8 cellular contexts compared by ENCODE assay signal in the genomic region with DNA sequence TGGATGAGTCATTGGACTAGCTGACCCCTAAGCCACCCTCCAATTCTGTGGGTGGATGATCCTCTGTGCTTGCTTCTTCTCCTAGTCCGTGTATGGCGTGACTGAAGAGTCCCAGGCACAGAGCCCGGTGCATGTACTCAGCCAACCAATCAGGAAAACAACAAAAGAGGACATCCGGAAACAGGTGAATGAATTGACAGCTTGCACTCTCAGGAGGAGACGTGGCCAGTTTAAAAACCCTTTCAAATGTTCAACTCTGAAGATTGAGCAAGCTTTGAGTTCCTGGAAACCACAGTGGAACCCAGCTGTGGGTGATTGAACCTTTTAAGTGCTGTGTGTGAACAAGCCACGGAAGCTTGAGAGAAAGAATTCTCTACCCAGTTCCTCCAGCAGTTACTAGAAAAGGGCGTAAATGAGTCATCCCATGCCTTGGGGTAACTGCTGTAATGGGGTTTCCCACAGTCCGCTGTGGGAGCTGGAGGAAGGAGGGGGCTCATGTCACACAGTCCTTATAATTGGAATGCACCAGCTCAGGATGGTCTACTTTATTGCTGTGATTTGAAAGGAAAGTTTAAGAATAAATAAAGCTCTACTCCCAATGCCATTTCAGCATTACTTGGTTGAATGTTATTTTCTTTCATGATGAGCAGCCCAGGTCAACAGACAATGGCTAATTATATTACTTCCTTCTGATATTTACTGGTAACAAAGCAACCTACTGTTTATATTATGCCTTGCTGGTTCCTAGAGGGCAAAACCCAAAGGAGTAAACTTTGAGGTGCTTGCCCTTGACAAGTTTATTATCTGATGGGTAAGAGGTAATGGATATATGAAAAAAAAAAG.
DNase-seq lines count a peak whose midpoint lies in the region; ATAC-seq, FAIRE-seq and TF ChIP-seq lines count a peak whose summit lies in the region.

No MANE protein-coding gene starts in this region.

- H3K9me1 ChIP-seq in keratinocyte (ENCODE audit: control insufficient read depth, extremely low read depth, insufficient read depth, low read length), result no peaks in the 10 kb centered on the region

- TF ChIP-seq CTCF in keratinocyte (optimal IDR thresholded peaks at IDR 0.05 in 1 of 3, IDR thresholded peaks at IDR 0.05 in 1 of 3, conservative IDR thresholded peaks at IDR 0.05 in 1 of 3; ENCODE audit: extremely low read depth in 1 of 3, insufficient read depth in 2 of 3, low read length in 3 of 3), result no peak
- TF ChIP-seq CTCF in SK-N-SH (IDR thresholded peaks at IDR 0.05), result no peak

- no peak overlapping the region for H2AFZ ChIP-seq in keratinocyte (ENCODE audit: control insufficient read depth, low read length)
- H2AFZ ChIP-seq in SK-N-SH (ENCODE audit: low read depth), result no peak overlapping the region

- H3K9me3 ChIP-seq in keratinocyte (ENCODE audit: control insufficient read depth, low read depth, low read length) (no peaks in the 10 kb centered on the region), SK-N-SH (no peaks in the 10 kb centered on the region)

- H3K4me1 ChIP-seq in keratinocyte (ENCODE audit: control insufficient read depth, extremely low read depth, insufficient read depth, low read length) (peaks cover 8% of the 10 kb centered on the region), SK-N-SH (ENCODE audit: control insufficient read depth in 1 of 2, insufficient read depth in 2 of 2, low read depth in 1 of 2, low read length in 1 of 2) (no peaks in the 10 kb centered on the region)

- H3K9ac ChIP-seq in keratinocyte (ENCODE audit: control insufficient read depth, extremely low read depth, insufficient read depth, low read length) (no peak overlapping the region), SK-N-SH (no peak overlapping the region)

- CTCF ChIA-PET in SK-N-SH (lab: Yijun Ruan, JAX), result no interaction called here

- ATAC-seq in GM18868 (IDR thresholded peaks at IDR 0.05; ENCODE audit: unreplicated experiment) (peak; percentile 89), HG02943 (IDR thresholded peaks at IDR 0.05; ENCODE audit: low read depth, unreplicated experiment) (peak; percentile 78)

- H3K4me2 ChIP-seq in keratinocyte (ENCODE audit: control insufficient read depth, extremely low read depth, insufficient read depth, low read depth, low read length), result peak overlapping the region; percentile 12
- H3K4me2 ChIP-seq in SK-N-SH, result no peak overlapping the region

- POLR2A ChIA-PET in SK-N-SH (lab: Yijun Ruan, JAX), result no interaction called here

- 33% methylated on average over 8 of the region's 8 CpGs for WGBS in SK-N-SH (ENCODE audit: low lambda C conversion rate)

- H3K4me3 ChIP-seq in keratinocyte (ENCODE audit: control insufficient read depth in 2 of 3, extremely low read depth in 1 of 3, insufficient read depth in 2 of 3, low read depth in 1 of 3, low read length in 3 of 3), result no peak overlapping the region
- H3K4me3 ChIP-seq in SK-N-SH (ENCODE audit: low read depth in 2 of 2, low read length in 1 of 2), result no peak overlapping the region

- H3K79me2 ChIP-seq in keratinocyte (ENCODE audit: control insufficient read depth, insufficient read depth, low read length) (no peaks in the 10 kb centered on the region), SK-N-SH (ENCODE audit: insufficient read depth) (no peaks in the 10 kb centered on the region)

- H3K27ac ChIP-seq in keratinocyte (ENCODE audit: control insufficient read depth, insufficient read depth, low read length) (no peak overlapping the region), SK-N-SH (ENCODE audit: low read depth in 2 of 2, low read length in 1 of 2) (no peak overlapping the region)

- DNase-seq in OCI-M1 (lab: John Stamatoyannopoulos, UW) (peak; percentile 20), keratinocyte (ENCODE audit: low read depth, low spot score) (peak; percentile 2), SK-N-SH (no peak), NAMALWA (ENCODE audit: low spot score) (no peak)
- DNase-seq in activated naive CD4-positive, alpha-beta T cell treated with anti-CD3 and anti-CD28 coated beads, Interleukin-2, amount 50 U/mL, for 16 hours, result peak; percentile 49
- DNase-seq in stimulated activated CD8-positive, alpha-beta memory T cell treated with anti-CD3 and anti-CD28 coated beads, Interleukin-4, amount 100 ng/mL, for 4 hours (ENCODE audit: low read depth in 2 of 2, low spot score in 1 of 2), result peak; percentile 17 to 40

- H3K36me3 ChIP-seq in keratinocyte (ENCODE audit: control insufficient read depth in 2 of 2, extremely low read depth in 1 of 2, insufficient read depth in 2 of 2, low read length in 2 of 2), result no peaks in the 10 kb centered on the region
- H3K36me3 ChIP-seq in SK-N-SH (replicated peaks in 1 of 2; ENCODE audit: control insufficient read depth in 1 of 2, insufficient read depth in 2 of 2, low read length in 1 of 2), result no peaks in the 10 kb centered on the region

- FAIRE-seq in keratinocyte (lab: Jason Lieb, UNC), result no peak

- TF ChIP-seq RAD21 in SK-N-SH (IDR thresholded peaks at IDR 0.05; ENCODE audit: low read length), result no peak

- dilution Hi-C loops in keratinocyte (cut with MboI; ENCODE audit: extremely low pct_ligation_motif_present, low sequenced_read_pairs), result no loop called here

- no peaks in the 10 kb centered on the region for H3K9me2 ChIP-seq in SK-N-SH

- TF ChIP-seq EP300 in SK-N-SH (IDR thresholded peaks at IDR 0.05; ENCODE audit: borderline replicate concordance in 1 of 2, low read depth in 1 of 2, low read length in 1 of 2), result no peak

- H4K20me1 ChIP-seq in keratinocyte (ENCODE audit: control insufficient read depth, extremely low read depth, insufficient read depth, low read length), result no peaks in the 10 kb centered on the region
- H4K20me1 ChIP-seq in SK-N-SH (ENCODE audit: insufficient read depth), result no peaks in the 10 kb centered on the region

- H3F3A ChIP-seq in SK-N-SH (replicated peaks; ENCODE audit: insufficient read depth), result no peaks in the 10 kb centered on the region

- peaks cover 6% of the 10 kb centered on the region for H3K27me3 ChIP-seq in keratinocyte (ENCODE audit: control insufficient read depth, extremely low read depth, insufficient read depth, low read length)
- peaks cover 12% of the 10 kb centered on the region; the same call in 1 of the 2 replicates for H3K27me3 ChIP-seq in SK-N-SH (ENCODE audit: insufficient read depth)

TF ChIP-seq in SK-N-SH, 30 proteins besides CTCF, POLR2A, EP300 and RAD21:
- TF ChIP-seq FOXM1 (IDR thresholded peaks at IDR 0.05; ENCODE audit: low read depth), result no peak
- no peak for TF ChIP-seq FOSL2 (IDR thresholded peaks at IDR 0.05; ENCODE audit: borderline replicate concordance, low read depth)
- TF ChIP-seq FOXJ3 (CRISPR knock-in tag; IDR thresholded peaks at IDR 0.05), result no peak
- no peak for TF ChIP-seq TCF12 (IDR thresholded peaks at IDR 0.05)
- TF ChIP-seq RCOR1 (IDR thresholded peaks at IDR 0.05; ENCODE audit: low read length), result no peak
- TF ChIP-seq GABPA (IDR thresholded peaks at IDR 0.05; ENCODE audit: low read depth), result no peak
- no peak for TF ChIP-seq RXRA (IDR thresholded peaks at IDR 0.05; ENCODE audit: borderline replicate concordance, low read depth)
- no peak for TF ChIP-seq ELF1 (IDR thresholded peaks at IDR 0.05)
- no peak for TF ChIP-seq GATA2 (CRISPR knock-in tag; IDR thresholded peaks at IDR 0.05)
- no peak for TF ChIP-seq TEAD4 (IDR thresholded peaks at IDR 0.05; ENCODE audit: borderline replicate concordance, insufficient read depth)

Comparison
In these comparisons a context has a peak if more than half of its experiments do, and no peak if none do; other contexts are left out.
1. DNase-seq: peak in OCI-M1 (single experiment), activated naive CD4-positive, alpha-beta T cell treated with anti-CD3 and anti-CD28 coated beads, Interleukin-2, amount 50 U/mL, for 16 hours (single experiment), keratinocyte (single experiment) and stimulated activated CD8-positive, alpha-beta memory T cell treated with anti-CD3 and anti-CD28 coated beads, Interleukin-4, amount 100 ng/mL, for 4 hours (2 of 2); none in SK-N-SH (single experiment) and NAMALWA (single experiment).